In genomic region chr2:209097168-209097567, GRCh38 we compare ENCODE assay signal across 1 cellular context.
TF ChIP-seq lines count a peak whose summit lies in the region.

No MANE protein-coding gene starts in this region.

TF ChIP-seq in GM23338, 12 proteins besides CTCF, POLR2A, EP300 and RAD21 (continued from another document):
- TF ChIP-seq ZNF462 (CRISPR knock-in tag; IDR thresholded peaks at IDR 0.05) (no peak), ETS1 (IDR thresholded peaks at IDR 0.05) (no peak), EZH2 (IDR thresholded peaks at IDR 0.05; ENCODE audit: low read depth, unreplicated experiment) (no peak)
